In genomic region chr9:113998529-113999255, GRCh38 we compare ENCODE assay signal across 9 cellular contexts.
A peak's percentile ranks its signal among the peaks of the same experiment; 100 is the strongest.
DNase-seq lines count a peak whose midpoint lies in the region; ATAC-seq and TF ChIP-seq lines count a peak whose summit lies in the region.
"Had no signal": no experiment of that assay in that cellular context is flagged by ENCODE, and none has a peak within 500 bp of the region (broad histone marks: within the 10 kb centered on the region; RNA-seq: fewer than 3 reads in every experiment).

No MANE protein-coding gene starts in this region.

- H3K4me3 ChIP-seq in coronary artery: no peak overlapping the region
- H3K4me3 ChIP-seq: dorsolateral prefrontal cortex had no signal

- peaks cover 3% of the 10 kb centered on the region for H3K27me3 Mint-ChIP-seq in nephron progenitor cell (ENCODE audit: low read depth, poor library complexity)

- TF ChIP-seq CTCF in coronary artery (IDR thresholded peaks at IDR 0.05): no peak
- TF ChIP-seq CTCF in nephron progenitor cell (IDR thresholded peaks at IDR 0.05): peak; percentile 11

- no peak overlapping the region for H3K4me3 Mint-ChIP-seq in nephron progenitor cell

- H3K27ac Mint-ChIP-seq in nephron progenitor cell: peak overlapping the region; percentile 48
- H3K27ac Mint-ChIP-seq in activated naive CD4-positive, alpha-beta T cell treated with anti-CD3 and anti-CD28 coated beads, Interleukin-2, amount 50 U/mL, for 72 hours: no peak overlapping the region

- TF ChIP-seq EP300 in Ishikawa (IDR thresholded peaks at IDR 0.05; ENCODE audit: borderline replicate concordance): no peak

- peak overlapping the region in 1 of 2 donors; percentile 40 for H3K27ac ChIP-seq in coronary artery
- H3K27ac ChIP-seq: dorsolateral prefrontal cortex had no signal

- peak; percentile 16; the same call in 1 of the 2 replicates for TF ChIP-seq RAD21 in Ishikawa (IDR thresholded peaks at IDR 0.05; ENCODE audit: low read depth)

- peaks cover 28% of the 10 kb centered on the region for H3K36me3 Mint-ChIP-seq in nephron progenitor cell (ENCODE audit: low read depth)
- no peaks in the 10 kb centered on the region for H3K36me3 Mint-ChIP-seq in activated naive CD4-positive, alpha-beta T cell treated with anti-CD3 and anti-CD28 coated beads, Interleukin-2, amount 50 U/mL, for 72 hours

- DNase-seq in D341Med (ENCODE audit: low spot score) (peak; percentile 65), coronary artery (ENCODE audit: low spot score) (peak; percentile 68), nephron progenitor cell (no peak)
- no peak for DNase-seq in activated naive CD4-positive, alpha-beta T cell treated with anti-CD3 and anti-CD28 coated beads, Interleukin-2, amount 50 U/mL, for 72 hours (ENCODE audit: low spot score in 2 of 2)

- ATAC-seq in activated naive CD4-positive, alpha-beta T cell treated with anti-CD3 and anti-CD28 coated beads, Interleukin-2, amount 50 U/mL, for 72 hours: no peak
- ATAC-seq in GM18517 (IDR thresholded peaks at IDR 0.05; ENCODE audit: unreplicated experiment) (no peak), GM21528 (IDR thresholded peaks at IDR 0.05; ENCODE audit: low FRiP score, unreplicated experiment) (no peak), GM19035 (IDR thresholded peaks at IDR 0.05; ENCODE audit: unreplicated experiment) (no peak)

- peaks cover 9% of the 10 kb centered on the region for H3K4me1 Mint-ChIP-seq in nephron progenitor cell

- H3K9me3 Mint-ChIP-seq in nephron progenitor cell: no peaks in the 10 kb centered on the region
- no peaks in the 10 kb centered on the region for H3K9me3 Mint-ChIP-seq in activated naive CD4-positive, alpha-beta T cell treated with anti-CD3 and anti-CD28 coated beads, Interleukin-2, amount 50 U/mL, for 72 hours

TF ChIP-seq in Ishikawa, 13 proteins besides CTCF, POLR2A, EP300 and RAD21:
- TF ChIP-seq YY1 (IDR thresholded peaks at IDR 0.05; ENCODE audit: low read depth) (no peak), USF1 (IDR thresholded peaks at IDR 0.05) (no peak), CREB1 (IDR thresholded peaks at IDR 0.05; ENCODE audit: low read depth) (no peak), TAF1 (IDR thresholded peaks at IDR 0.05; ENCODE audit: low read depth) (no peak), MAX (IDR thresholded peaks at IDR 0.05) (no peak), EGR1 (IDR thresholded peaks at IDR 0.05) (no peak), CEBPB (IDR thresholded peaks at IDR 0.05) (no peak), FOXM1 (IDR thresholded peaks at IDR 0.05; ENCODE audit: borderline replicate concordance, low read depth) (no peak), TCF12 (IDR thresholded peaks at IDR 0.05; ENCODE audit: low read depth) (no peak), TEAD4 (IDR thresholded peaks at IDR 0.05) (no peak), REST (IDR thresholded peaks at IDR 0.05; ENCODE audit: low read depth) (no peak), ZBTB7A (IDR thresholded peaks at IDR 0.05; ENCODE audit: low read depth) (no peak), NFIC (IDR thresholded peaks at IDR 0.05) (no peak)

Comparison
In these comparisons a context has a peak if more than half of its experiments do, and no peak if none do; other contexts are left out.
1. DNase-seq: peak in D341Med (single experiment) and coronary artery (single experiment); none in nephron progenitor cell (single experiment) and activated naive CD4-positive, alpha-beta T cell treated with anti-CD3 and anti-CD28 coated beads, Interleukin-2, amount 50 U/mL, for 72 hours (0 of 2).